Comparison of ENCODE assay signal across 9 cellular contexts in the genomic region with DNA sequence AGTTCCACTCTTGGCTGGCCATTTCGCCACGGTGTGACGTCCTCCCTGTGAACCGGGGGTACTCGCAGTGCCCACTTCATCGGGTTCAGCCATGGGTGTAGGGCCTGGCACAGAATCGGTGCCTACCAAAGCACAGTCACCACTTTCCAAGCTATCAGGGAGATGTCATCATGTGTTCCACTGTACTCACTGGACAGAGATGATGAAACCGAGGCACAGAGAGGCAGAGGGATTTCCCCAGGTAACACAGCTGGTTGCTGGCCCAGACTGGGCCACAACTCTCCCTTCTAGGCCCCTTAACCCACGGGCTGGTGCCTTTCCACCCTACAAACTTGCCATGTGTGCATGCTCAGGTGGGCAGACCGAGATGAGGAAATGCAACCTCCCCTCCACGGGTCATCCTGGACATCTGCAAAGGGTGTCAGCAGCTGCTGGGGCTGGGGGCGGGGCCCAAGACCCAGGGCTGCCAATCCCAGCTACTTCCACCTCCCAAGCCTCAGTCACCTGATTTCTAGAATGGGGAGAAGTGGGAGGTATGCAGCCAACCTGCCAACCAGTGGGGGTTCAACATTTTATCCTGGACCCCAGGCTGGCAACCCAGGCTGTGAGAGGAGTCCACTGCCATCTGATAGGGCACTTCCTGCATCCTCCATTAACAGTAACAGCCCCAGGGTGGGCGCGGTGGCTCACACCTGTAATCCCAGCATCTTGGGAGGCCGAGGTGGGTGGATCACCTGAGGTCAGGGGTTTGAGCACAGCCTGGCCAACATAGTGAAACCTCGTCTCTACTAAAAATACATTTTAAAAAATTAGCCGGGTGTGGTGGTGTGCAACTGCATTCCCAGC. TPM values are rescaled to one million over a fixed set of nuclear protein-coding genes. Genes with fewer than 3 reads are reported as not detected.
A peak's percentile ranks its signal among the peaks of the same experiment; 100 is the strongest.
DNase-seq lines count a peak whose midpoint lies in the region; ATAC-seq and TF ChIP-seq lines count a peak whose summit lies in the region.
"Had no signal": no experiment of that assay in that cellular context is flagged by ENCODE, and none has a peak within 500 bp of the region (broad histone marks: within the 10 kb centered on the region; RNA-seq: fewer than 3 reads in every experiment).

No MANE protein-coding gene starts in this region.

- TF ChIP-seq POLR2A in transverse colon (IDR thresholded peaks at IDR 0.05): no peak

- H3K4me1 ChIP-seq in left lung: peaks cover 5 to 88% of the 10 kb centered on the region in 2 donors
- H3K4me1 ChIP-seq in transverse colon: peaks cover 0 to 18% (median 9%) of the 10 kb centered on the region in 4 donors

- H3K4me3 ChIP-seq in Jurkat, Clone E6-1 (ENCODE audit: low read length): peak overlapping the region; percentile 79
- H3K4me3 ChIP-seq in left lung: peak overlapping the region in 1 of 2 donors; percentile 49
- peak overlapping the region in 1 of 4 donors; percentile 27 for H3K4me3 ChIP-seq in transverse colon

- peaks cover 0 to 1% of the 10 kb centered on the region in 2 donors for H3K36me3 ChIP-seq in left lung
- H3K36me3 ChIP-seq in transverse colon: no peaks in the 10 kb centered on the region

- peak; percentile 24 for ATAC-seq in left lung

- TF ChIP-seq EP300 in transverse colon (IDR thresholded peaks at IDR 0.05; ENCODE audit: low read depth): no peak

- peak; percentile 76 for DNase-seq in stimulated activated CD4-positive, alpha-beta T cell treated with anti-CD3 and anti-CD28 coated beads, Interleukin-15, amount 100 ng/mL, for 24 hours
- no peak for DNase-seq in stimulated activated CD4-positive, alpha-beta T cell treated with anti-CD3 and anti-CD28 coated beads, Interleukin-12 subunit alpha, Interleukin-12 subunit beta, amount 100 ng/mL, for 4 hours
- DNase-seq in Jurkat, Clone E6-1 (ENCODE audit: low read depth, low spot score): no peak
- DNase-seq in activated T-cell treated with anti-CD3 and anti-CD28 coated beads for 4 hours (peak; percentile 47), left lung (no peak), transverse colon (peak; percentile 70), SW 1271 (lab: John Stamatoyannopoulos, UW) (no peak), epidermal melanocyte (ENCODE audit: insufficient read length, low spot score) (no peak)

- H3K27me3 ChIP-seq in left lung (no peaks in the 10 kb centered on the region), transverse colon (no peaks in the 10 kb centered on the region)

- in situ Hi-C loops in transverse colon (cut with MboI; ENCODE audit: low pct_ligation_motif_present in 1 of 4, low pct_unique_long_range_greater_than_20kb in 1 of 4, low sequenced_read_pairs in 3 of 4): loop anchor here in 1 of 4 donors (25.0 kb wide), 1 partner anchor 133 kb away; the partner anchor contains the start of gene ST6GALNAC4

- intact Hi-C loops in left lung (cut with DNase I): no loop called here
- intact Hi-C loops in transverse colon (cut with DNase I; ENCODE audit: low total_unique reads): no loop called here

- TF ChIP-seq CTCF in left lung (IDR thresholded peaks at IDR 0.05) (no peak), transverse colon (IDR thresholded peaks at IDR 0.05) (no peak)

- no peaks in the 10 kb centered on the region for H3K9me3 ChIP-seq in left lung
- no peaks in the 10 kb centered on the region for H3K9me3 ChIP-seq in transverse colon

- H3K27ac ChIP-seq in left lung: peak overlapping the region; percentile 75 to 98
- peak overlapping the region; percentile 66 to 85 (median 74) for H3K27ac ChIP-seq in transverse colon

- WGBS in transverse colon (ENCODE audit: low coverage in 1 of 2), 2 donors: 43% methylated on average over 16 of the region's 17 CpGs; no CpG with 5 or more reads in 1 of the 2 donors

RNA-seq across cellular contexts. Expression of gene SH2D3C, which starts 0.9 kb away (rescaled TPM):
- 18.3 TPM for polyA plus RNA-seq in Jurkat, Clone E6-1 (2012; ENCODE audit: insufficient read depth, insufficient read length)
- total RNA-seq in left lung (10 to 100 TPM; 21.7 to 41.9 TPM), transverse colon (10 to 100 TPM in 1 of 4 donors, 1 to 10 TPM in 3; 2.6 to 10.1 (median 3.9) TPM)
- total RNA-seq: Daoy had no signal

RNA-seq across cellular contexts. Expression of gene CDK9, which starts 6.5 kb away (rescaled TPM):
- polyA plus RNA-seq in Jurkat, Clone E6-1 (2012; ENCODE audit: insufficient read depth, insufficient read length): 75.2 TPM
- total RNA-seq in left lung (10 to 100 TPM; 78.8 to 83.4 TPM), transverse colon (10 to 100 TPM; 32.6 to 78.9 (median 49.3) TPM)

RNA-seq across cellular contexts. Expression of gene FPGS, which starts 23.3 kb away (rescaled TPM):
- polyA plus RNA-seq in Jurkat, Clone E6-1 (2012; ENCODE audit: insufficient read depth, insufficient read length): 82.1 TPM
- total RNA-seq in left lung: 10 to 100 TPM; 59.3 to 97.4 TPM
- 100 to 1,000 TPM in 1 of 4 donors, 10 to 100 TPM in 3; 31.4 to 144 (median 74.8) TPM for total RNA-seq in transverse colon

RNA-seq across cellular contexts. Expression of gene TOR2A, which starts 44.3 kb away (rescaled TPM):
- polyA plus RNA-seq in Jurkat, Clone E6-1 (2012; ENCODE audit: insufficient read depth, insufficient read length): 14.7 TPM
- total RNA-seq in left lung (10 to 100 TPM; 19.5 to 21.8 TPM), transverse colon (100 to 1,000 TPM in 1 of 4 donors, 10 to 100 TPM in 3; 31.4 to 126 (median 48.1) TPM)

Comparison
In these comparisons a context has a peak if more than half of its experiments do, and no peak if none do; other contexts are left out.
1. DNase-seq: peak in stimulated activated CD4-positive, alpha-beta T cell treated with anti-CD3 and anti-CD28 coated beads, Interleukin-15, amount 100 ng/mL, for 24 hours (single experiment), activated T-cell treated with anti-CD3 and anti-CD28 coated beads for 4 hours (single experiment) and transverse colon (single experiment); none in stimulated activated CD4-positive, alpha-beta T cell treated with anti-CD3 and anti-CD28 coated beads, Interleukin-12 subunit alpha, Interleukin-12 subunit beta, amount 100 ng/mL, for 4 hours (single experiment), Jurkat, Clone E6-1 (single experiment), left lung (0 of 2), SW 1271 (0 of 2) and epidermal melanocyte (single experiment).